ENCODE assay signal across 7 cellular contexts in genomic region chr9:127122176-127123151, GRCh38. TPM values are rescaled to one million over a fixed set of nuclear protein-coding genes. Genes with fewer than 3 reads are reported as not detected.
DNase-seq lines count a peak whose midpoint lies in the region; ATAC-seq and TF ChIP-seq lines count a peak whose summit lies in the region.

A gene with protein sequence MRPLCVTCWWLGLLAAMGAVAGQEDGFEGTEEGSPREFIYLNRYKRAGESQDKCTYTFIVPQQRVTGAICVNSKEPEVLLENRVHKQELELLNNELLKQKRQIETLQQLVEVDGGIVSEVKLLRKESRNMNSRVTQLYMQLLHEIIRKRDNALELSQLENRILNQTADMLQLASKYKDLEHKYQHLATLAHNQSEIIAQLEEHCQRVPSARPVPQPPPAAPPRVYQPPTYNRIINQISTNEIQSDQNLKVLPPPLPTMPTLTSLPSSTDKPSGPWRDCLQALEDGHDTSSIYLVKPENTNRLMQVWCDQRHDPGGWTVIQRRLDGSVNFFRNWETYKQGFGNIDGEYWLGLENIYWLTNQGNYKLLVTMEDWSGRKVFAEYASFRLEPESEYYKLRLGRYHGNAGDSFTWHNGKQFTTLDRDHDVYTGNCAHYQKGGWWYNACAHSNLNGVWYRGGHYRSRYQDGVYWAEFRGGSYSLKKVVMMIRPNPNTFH (minus strand): TSS chr9:127122635. CDS start chr9:127108731, 13,904 bp downstream.

- TF ChIP-seq CTCF in GM12865 (IDR thresholded peaks at IDR 0.05; ENCODE audit: insufficient read depth, low read depth, low read length, missing control alignments): no peak
- no peak for TF ChIP-seq CTCF in foreskin keratinocyte (conservative IDR thresholded peaks at IDR 0.05)
- peak; percentile 12 for TF ChIP-seq CTCF in type B pancreatic cell (conservative IDR thresholded peaks at IDR 0.05)

- CTCF ChIA-PET in activated CD8-positive, alpha-beta T cell treated with anti-CD3 and anti-CD28 coated beads, Interleukin-2, amount 10 ng/mL, durations not matched to agents 7 days and 5 days (lab: Charles Lee): interaction anchor here (0.6 to 1.0 kb wide), 3 partner anchors 19 to 229 kb away, joined by 3 to 4 read pairs (median 3); no protein-coding TSS in a partner anchor

- POLR2A ChIA-PET in activated CD8-positive, alpha-beta T cell treated with anti-CD3 and anti-CD28 coated beads, Interleukin-2, amount 10 ng/mL, durations not matched to agents 7 days and 5 days (lab: Charles Lee): no interaction called here

- H3K4me1 ChIP-seq in foreskin keratinocyte (no peaks in the 10 kb centered on the region), muscle layer of duodenum (ENCODE audit: control insufficient read depth in 1 of 2, insufficient read depth in 2 of 2, low read length in 2 of 2) (peaks cover 14 to 51% of the 10 kb centered on the region in 2 donors)

- H3K4me3 Mint-ChIP-seq in activated CD8-positive, alpha-beta T cell treated with anti-CD3 and anti-CD28 coated beads, Interleukin-2, amount 10 ng/mL, durations not matched to agents 7 days and 5 days: no peak within 1 kb of the TSS
- peak within 1 kb of the TSS; percentile 91 for H3K4me3 Mint-ChIP-seq in type B pancreatic cell

- no peaks in the 10 kb centered on the region for H3K36me3 Mint-ChIP-seq in activated CD8-positive, alpha-beta T cell treated with anti-CD3 and anti-CD28 coated beads, Interleukin-2, amount 10 ng/mL, durations not matched to agents 7 days and 5 days (ENCODE audit: low read depth)
- H3K36me3 Mint-ChIP-seq in type B pancreatic cell: no peaks in the 10 kb centered on the region

- H3K27me3 Mint-ChIP-seq in activated CD8-positive, alpha-beta T cell treated with anti-CD3 and anti-CD28 coated beads, Interleukin-2, amount 10 ng/mL, durations not matched to agents 7 days and 5 days (ENCODE audit: low read depth): peaks cover 59% of the 10 kb centered on the region
- peaks cover 8% of the 10 kb centered on the region for H3K27me3 Mint-ChIP-seq in type B pancreatic cell

- peaks cover 15% of the 10 kb centered on the region for H3K4me1 Mint-ChIP-seq in activated CD8-positive, alpha-beta T cell treated with anti-CD3 and anti-CD28 coated beads, Interleukin-2, amount 10 ng/mL, durations not matched to agents 7 days and 5 days (ENCODE audit: low read depth)
- H3K4me1 Mint-ChIP-seq in type B pancreatic cell (ENCODE audit: unreplicated experiment): peaks cover 21% of the 10 kb centered on the region

- H3K27me3 ChIP-seq in foreskin keratinocyte (peaks cover 32% of the 10 kb centered on the region), muscle layer of duodenum (ENCODE audit: low read depth, low read length) (no peaks in the 10 kb centered on the region)

- H3K27ac ChIP-seq in foreskin keratinocyte (no peak within 1 kb of the TSS), muscle layer of duodenum (ENCODE audit: low read length) (peak within 1 kb of the TSS; percentile 85)

- H3K9me3 ChIP-seq in muscle layer of duodenum (ENCODE audit: control insufficient read depth in 1 of 2, low read length in 2 of 2): no peaks in the 10 kb centered on the region

- H3K4me3 ChIP-seq in GM12865 (ENCODE audit: low read depth, low read length) (no peak within 1 kb of the TSS), muscle layer of duodenum (ENCODE audit: low read depth in 1 of 2, low read length in 2 of 2) (peak within 1 kb of the TSS; percentile 72 to 86)

- H3K9me3 Mint-ChIP-seq in activated CD8-positive, alpha-beta T cell treated with anti-CD3 and anti-CD28 coated beads, Interleukin-2, amount 10 ng/mL, durations not matched to agents 7 days and 5 days (ENCODE audit: insufficient read depth): no peaks in the 10 kb centered on the region
- H3K9me3 Mint-ChIP-seq in type B pancreatic cell: no peaks in the 10 kb centered on the region

- peak; percentile 49 for ATAC-seq in activated CD8-positive, alpha-beta T cell treated with anti-CD3 and anti-CD28 coated beads, Interleukin-2, amount 10 ng/mL, durations not matched to agents 7 days and 5 days
- ATAC-seq in foreskin keratinocyte (peak; percentile 84), HG02610 (IDR thresholded peaks at IDR 0.05; ENCODE audit: unreplicated experiment) (no peak)

- no peak within 1 kb of the TSS for H3K27ac Mint-ChIP-seq in activated CD8-positive, alpha-beta T cell treated with anti-CD3 and anti-CD28 coated beads, Interleukin-2, amount 10 ng/mL, durations not matched to agents 7 days and 5 days
- H3K27ac Mint-ChIP-seq in type B pancreatic cell: peak within 1 kb of the TSS; percentile 71

- DNase-seq in GM12865 (ENCODE audit: low read depth): peak; percentile 44
- DNase-seq in Kasumi-1 (lab: John Stamatoyannopoulos, UW): peak; percentile 45 to 56
- no peak for DNase-seq in activated CD8-positive, alpha-beta T cell treated with anti-CD3 and anti-CD28 coated beads, Interleukin-2, amount 10 ng/mL, durations not matched to agents 7 days and 5 days
- DNase-seq in foreskin keratinocyte: peak in 1 of 2 donors; percentile 56
- peak; percentile 84 for DNase-seq in type B pancreatic cell (ENCODE audit: extremely low spot score, unreplicated experiment)

- peaks cover 0 to 3% of the 10 kb centered on the region in 2 donors for H3K36me3 ChIP-seq in muscle layer of duodenum (ENCODE audit: control insufficient read depth in 1 of 2, insufficient read depth in 2 of 2, low read length in 2 of 2)

RNA-seq across cellular contexts. Expression of the gene that starts here (rescaled TPM):
- total RNA-seq in activated CD8-positive, alpha-beta T cell treated with anti-CD3 and anti-CD28 coated beads, Interleukin-2, amount 10 ng/mL, durations not matched to agents 7 days and 5 days: not detected
- total RNA-seq in foreskin keratinocyte (0.32 and 0.37 TPM in 2 replicates), type B pancreatic cell (ENCODE audit: low replicate concordance) (5.4 and 20.6 TPM in 2 replicates)
- polyA plus RNA-seq in foreskin keratinocyte: 0.36 and 0.38 TPM in 2 replicates

Comparison
In these comparisons a context has a peak if more than half of its experiments do, and no peak if none do; other contexts are left out.
1. Peak in ATAC-seq in activated CD8-positive, alpha-beta T cell treated with anti-CD3 and anti-CD28 coated beads, Interleukin-2, amount 10 ng/mL, durations not matched to agents 7 days and 5 days; RNA of the gene not detected or under 1 TPM.
2. Peak in ATAC-seq in foreskin keratinocyte; RNA of the gene not detected or under 1 TPM.